In the genomic region with DNA sequence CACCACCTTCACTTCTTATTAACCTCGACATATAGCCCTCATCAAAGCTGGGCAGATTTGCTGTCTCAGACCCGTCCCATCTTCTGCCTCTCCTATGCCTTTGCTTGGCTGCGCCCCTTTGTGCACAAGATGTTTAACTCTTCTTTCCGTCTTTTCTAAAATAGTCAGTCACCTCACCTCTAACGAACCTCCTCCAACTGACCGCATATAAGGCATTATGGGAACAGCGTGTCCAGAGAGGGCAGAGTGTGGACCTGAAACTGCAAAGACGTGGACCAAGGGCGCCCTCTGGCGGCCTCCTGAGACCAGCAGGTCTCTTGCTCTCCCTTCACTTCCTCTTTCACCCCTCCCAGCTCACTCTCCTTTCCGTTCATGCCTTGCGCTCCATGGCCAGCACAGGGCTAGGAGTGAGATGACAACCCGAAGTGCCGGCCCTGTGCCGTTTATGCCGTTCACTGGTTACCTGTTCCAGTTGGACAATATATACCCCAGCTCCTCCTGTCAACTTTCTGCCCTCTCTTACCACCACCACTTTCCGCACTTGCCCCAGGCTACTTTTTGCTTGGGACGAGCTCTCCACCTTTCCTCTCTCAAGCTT, we compare ENCODE assay signal across 1 cellular context.
TF ChIP-seq lines count a peak whose summit lies in the region.

No MANE protein-coding gene starts in this region.

TF ChIP-seq in HepG2, 621 proteins besides CTCF, POLR2A, EP300 and RAD21 (continued from another document and continues in another):
- TF ChIP-seq, protein P1, sequence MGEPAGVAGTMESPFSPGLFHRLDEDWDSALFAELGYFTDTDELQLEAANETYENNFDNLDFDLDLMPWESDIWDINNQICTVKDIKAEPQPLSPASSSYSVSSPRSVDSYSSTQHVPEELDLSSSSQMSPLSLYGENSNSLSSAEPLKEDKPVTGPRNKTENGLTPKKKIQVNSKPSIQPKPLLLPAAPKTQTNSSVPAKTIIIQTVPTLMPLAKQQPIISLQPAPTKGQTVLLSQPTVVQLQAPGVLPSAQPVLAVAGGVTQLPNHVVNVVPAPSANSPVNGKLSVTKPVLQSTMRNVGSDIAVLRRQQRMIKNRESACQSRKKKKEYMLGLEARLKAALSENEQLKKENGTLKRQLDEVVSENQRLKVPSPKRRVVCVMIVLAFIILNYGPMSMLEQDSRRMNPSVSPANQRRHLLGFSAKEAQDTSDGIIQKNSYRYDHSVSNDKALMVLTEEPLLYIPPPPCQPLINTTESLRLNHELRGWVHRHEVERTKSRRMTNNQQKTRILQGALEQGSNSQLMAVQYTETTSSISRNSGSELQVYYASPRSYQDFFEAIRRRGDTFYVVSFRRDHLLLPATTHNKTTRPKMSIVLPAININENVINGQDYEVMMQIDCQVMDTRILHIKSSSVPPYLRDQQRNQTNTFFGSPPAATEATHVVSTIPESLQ (CRISPR knock-in tag; conservative IDR thresholded peaks at IDR 0.05): no peak
- TF ChIP-seq NFIC (IDR thresholded peaks at IDR 0.05; ENCODE audit: low read length): no peak
- TF ChIP-seq ZNF768 (CRISPR knock-in tag; IDR thresholded peaks at IDR 0.05): peak; percentile 68
- peak; percentile 74 for TF ChIP-seq GATAD1 (CRISPR knock-in tag; IDR thresholded peaks at IDR 0.05)
- no peak for TF ChIP-seq ZFP36L1 (CRISPR knock-in tag; IDR thresholded peaks at IDR 0.05)
- TF ChIP-seq, protein P2, sequence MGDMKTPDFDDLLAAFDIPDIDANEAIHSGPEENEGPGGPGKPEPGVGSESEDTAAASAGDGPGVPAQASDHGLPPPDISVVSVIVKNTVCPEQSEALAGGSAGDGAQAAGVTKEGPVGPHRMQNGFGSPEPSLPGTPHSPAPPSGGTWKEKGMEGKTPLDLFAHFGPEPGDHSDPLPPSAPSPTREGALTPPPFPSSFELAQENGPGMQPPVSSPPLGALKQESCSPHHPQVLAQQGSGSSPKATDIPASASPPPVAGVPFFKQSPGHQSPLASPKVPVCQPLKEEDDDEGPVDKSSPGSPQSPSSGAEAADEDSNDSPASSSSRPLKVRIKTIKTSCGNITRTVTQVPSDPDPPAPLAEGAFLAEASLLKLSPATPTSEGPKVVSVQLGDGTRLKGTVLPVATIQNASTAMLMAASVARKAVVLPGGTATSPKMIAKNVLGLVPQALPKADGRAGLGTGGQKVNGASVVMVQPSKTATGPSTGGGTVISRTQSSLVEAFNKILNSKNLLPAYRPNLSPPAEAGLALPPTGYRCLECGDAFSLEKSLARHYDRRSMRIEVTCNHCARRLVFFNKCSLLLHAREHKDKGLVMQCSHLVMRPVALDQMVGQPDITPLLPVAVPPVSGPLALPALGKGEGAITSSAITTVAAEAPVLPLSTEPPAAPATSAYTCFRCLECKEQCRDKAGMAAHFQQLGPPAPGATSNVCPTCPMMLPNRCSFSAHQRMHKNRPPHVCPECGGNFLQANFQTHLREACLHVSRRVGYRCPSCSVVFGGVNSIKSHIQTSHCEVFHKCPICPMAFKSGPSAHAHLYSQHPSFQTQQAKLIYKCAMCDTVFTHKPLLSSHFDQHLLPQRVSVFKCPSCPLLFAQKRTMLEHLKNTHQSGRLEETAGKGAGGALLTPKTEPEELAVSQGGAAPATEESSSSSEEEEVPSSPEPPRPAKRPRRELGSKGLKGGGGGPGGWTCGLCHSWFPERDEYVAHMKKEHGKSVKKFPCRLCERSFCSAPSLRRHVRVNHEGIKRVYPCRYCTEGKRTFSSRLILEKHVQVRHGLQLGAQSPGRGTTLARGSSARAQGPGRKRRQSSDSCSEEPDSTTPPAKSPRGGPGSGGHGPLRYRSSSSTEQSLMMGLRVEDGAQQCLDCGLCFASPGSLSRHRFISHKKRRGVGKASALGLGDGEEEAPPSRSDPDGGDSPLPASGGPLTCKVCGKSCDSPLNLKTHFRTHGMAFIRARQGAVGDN (CRISPR knock-in tag; IDR thresholded peaks at IDR 0.05): peak; percentile 78
- TF ChIP-seq ZNF501 (CRISPR knock-in tag; IDR thresholded peaks at IDR 0.05): peak; percentile 65; the same call in 1 of the 2 replicates
- peak; percentile 59; the same call in 1 of the 2 replicates for TF ChIP-seq ZNF792 (CRISPR knock-in tag; IDR thresholded peaks at IDR 0.05)
- no peak for TF ChIP-seq SNAPC2 (CRISPR knock-in tag; IDR thresholded peaks at IDR 0.05)
- no peak for TF ChIP-seq ZNF326 (CRISPR knock-in tag; IDR thresholded peaks at IDR 0.05; ENCODE audit: borderline replicate concordance)
- TF ChIP-seq, protein P3, sequence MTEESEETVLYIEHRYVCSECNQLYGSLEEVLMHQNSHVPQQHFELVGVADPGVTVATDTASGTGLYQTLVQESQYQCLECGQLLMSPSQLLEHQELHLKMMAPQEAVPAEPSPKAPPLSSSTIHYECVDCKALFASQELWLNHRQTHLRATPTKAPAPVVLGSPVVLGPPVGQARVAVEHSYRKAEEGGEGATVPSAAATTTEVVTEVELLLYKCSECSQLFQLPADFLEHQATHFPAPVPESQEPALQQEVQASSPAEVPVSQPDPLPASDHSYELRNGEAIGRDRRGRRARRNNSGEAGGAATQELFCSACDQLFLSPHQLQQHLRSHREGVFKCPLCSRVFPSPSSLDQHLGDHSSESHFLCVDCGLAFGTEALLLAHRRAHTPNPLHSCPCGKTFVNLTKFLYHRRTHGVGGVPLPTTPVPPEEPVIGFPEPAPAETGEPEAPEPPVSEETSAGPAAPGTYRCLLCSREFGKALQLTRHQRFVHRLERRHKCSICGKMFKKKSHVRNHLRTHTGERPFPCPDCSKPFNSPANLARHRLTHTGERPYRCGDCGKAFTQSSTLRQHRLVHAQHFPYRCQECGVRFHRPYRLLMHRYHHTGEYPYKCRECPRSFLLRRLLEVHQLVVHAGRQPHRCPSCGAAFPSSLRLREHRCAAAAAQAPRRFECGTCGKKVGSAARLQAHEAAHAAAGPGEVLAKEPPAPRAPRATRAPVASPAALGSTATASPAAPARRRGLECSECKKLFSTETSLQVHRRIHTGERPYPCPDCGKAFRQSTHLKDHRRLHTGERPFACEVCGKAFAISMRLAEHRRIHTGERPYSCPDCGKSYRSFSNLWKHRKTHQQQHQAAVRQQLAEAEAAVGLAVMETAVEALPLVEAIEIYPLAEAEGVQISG (CRISPR knock-in tag; IDR thresholded peaks at IDR 0.05): peak; percentile 81
- TF ChIP-seq, protein P4, sequence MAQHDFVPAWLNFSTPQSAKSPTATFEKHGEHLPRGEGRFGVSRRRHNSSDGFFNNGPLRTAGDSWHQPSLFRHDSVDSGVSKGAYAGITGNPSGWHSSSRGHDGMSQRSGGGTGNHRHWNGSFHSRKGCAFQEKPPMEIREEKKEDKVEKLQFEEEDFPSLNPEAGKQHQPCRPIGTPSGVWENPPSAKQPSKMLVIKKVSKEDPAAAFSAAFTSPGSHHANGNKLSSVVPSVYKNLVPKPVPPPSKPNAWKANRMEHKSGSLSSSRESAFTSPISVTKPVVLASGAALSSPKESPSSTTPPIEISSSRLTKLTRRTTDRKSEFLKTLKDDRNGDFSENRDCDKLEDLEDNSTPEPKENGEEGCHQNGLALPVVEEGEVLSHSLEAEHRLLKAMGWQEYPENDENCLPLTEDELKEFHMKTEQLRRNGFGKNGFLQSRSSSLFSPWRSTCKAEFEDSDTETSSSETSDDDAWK (CRISPR knock-in tag; IDR thresholded peaks at IDR 0.05): no peak
- no peak for TF ChIP-seq ETV6 (CRISPR knock-in tag; conservative IDR thresholded peaks at IDR 0.05)
- TF ChIP-seq, protein P5, sequence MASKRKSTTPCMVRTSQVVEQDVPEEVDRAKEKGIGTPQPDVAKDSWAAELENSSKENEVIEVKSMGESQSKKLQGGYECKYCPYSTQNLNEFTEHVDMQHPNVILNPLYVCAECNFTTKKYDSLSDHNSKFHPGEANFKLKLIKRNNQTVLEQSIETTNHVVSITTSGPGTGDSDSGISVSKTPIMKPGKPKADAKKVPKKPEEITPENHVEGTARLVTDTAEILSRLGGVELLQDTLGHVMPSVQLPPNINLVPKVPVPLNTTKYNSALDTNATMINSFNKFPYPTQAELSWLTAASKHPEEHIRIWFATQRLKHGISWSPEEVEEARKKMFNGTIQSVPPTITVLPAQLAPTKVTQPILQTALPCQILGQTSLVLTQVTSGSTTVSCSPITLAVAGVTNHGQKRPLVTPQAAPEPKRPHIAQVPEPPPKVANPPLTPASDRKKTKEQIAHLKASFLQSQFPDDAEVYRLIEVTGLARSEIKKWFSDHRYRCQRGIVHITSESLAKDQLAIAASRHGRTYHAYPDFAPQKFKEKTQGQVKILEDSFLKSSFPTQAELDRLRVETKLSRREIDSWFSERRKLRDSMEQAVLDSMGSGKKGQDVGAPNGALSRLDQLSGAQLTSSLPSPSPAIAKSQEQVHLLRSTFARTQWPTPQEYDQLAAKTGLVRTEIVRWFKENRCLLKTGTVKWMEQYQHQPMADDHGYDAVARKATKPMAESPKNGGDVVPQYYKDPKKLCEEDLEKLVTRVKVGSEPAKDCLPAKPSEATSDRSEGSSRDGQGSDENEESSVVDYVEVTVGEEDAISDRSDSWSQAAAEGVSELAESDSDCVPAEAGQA (IDR thresholded peaks at IDR 0.05; ENCODE audit: low read depth): no peak
- TF ChIP-seq, protein P5 (CRISPR knock-in tag; IDR thresholded peaks at IDR 0.05; ENCODE audit: borderline replicate concordance): no peak
- TF ChIP-seq MED1 (CRISPR knock-in tag; IDR thresholded peaks at IDR 0.05): peak; percentile 45
- TF ChIP-seq MYNN (CRISPR knock-in tag; IDR thresholded peaks at IDR 0.05; ENCODE audit: low read depth): no peak
- TF ChIP-seq NFKBIZ (CRISPR knock-in tag; IDR thresholded peaks at IDR 0.05): no peak
- TF ChIP-seq, protein P6, sequence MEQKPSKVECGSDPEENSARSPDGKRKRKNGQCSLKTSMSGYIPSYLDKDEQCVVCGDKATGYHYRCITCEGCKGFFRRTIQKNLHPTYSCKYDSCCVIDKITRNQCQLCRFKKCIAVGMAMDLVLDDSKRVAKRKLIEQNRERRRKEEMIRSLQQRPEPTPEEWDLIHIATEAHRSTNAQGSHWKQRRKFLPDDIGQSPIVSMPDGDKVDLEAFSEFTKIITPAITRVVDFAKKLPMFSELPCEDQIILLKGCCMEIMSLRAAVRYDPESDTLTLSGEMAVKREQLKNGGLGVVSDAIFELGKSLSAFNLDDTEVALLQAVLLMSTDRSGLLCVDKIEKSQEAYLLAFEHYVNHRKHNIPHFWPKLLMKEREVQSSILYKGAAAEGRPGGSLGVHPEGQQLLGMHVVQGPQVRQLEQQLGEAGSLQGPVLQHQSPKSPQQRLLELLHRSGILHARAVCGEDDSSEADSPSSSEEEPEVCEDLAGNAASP (CRISPR knock-in tag; IDR thresholded peaks at IDR 0.05; ENCODE audit: borderline replicate concordance): peak; percentile 20; the same call in 1 of the 2 replicates
- peak; percentile 89 for TF ChIP-seq ZSCAN22 (CRISPR knock-in tag; IDR thresholded peaks at IDR 0.05)
- TF ChIP-seq, protein P7, sequence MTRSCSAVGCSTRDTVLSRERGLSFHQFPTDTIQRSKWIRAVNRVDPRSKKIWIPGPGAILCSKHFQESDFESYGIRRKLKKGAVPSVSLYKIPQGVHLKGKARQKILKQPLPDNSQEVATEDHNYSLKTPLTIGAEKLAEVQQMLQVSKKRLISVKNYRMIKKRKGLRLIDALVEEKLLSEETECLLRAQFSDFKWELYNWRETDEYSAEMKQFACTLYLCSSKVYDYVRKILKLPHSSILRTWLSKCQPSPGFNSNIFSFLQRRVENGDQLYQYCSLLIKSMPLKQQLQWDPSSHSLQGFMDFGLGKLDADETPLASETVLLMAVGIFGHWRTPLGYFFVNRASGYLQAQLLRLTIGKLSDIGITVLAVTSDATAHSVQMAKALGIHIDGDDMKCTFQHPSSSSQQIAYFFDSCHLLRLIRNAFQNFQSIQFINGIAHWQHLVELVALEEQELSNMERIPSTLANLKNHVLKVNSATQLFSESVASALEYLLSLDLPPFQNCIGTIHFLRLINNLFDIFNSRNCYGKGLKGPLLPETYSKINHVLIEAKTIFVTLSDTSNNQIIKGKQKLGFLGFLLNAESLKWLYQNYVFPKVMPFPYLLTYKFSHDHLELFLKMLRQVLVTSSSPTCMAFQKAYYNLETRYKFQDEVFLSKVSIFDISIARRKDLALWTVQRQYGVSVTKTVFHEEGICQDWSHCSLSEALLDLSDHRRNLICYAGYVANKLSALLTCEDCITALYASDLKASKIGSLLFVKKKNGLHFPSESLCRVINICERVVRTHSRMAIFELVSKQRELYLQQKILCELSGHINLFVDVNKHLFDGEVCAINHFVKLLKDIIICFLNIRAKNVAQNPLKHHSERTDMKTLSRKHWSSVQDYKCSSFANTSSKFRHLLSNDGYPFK (CRISPR knock-in tag; IDR thresholded peaks at IDR 0.05; ENCODE audit: borderline replicate concordance): 0 out of 2 replicates have a peak, but pooled peaks have one; percentile 18
- TF ChIP-seq JUND (CRISPR knock-in tag; IDR thresholded peaks at IDR 0.05): no peak
- TF ChIP-seq ZKSCAN1 (IDR thresholded peaks at IDR 0.05; ENCODE audit: low read length): no peak
- TF ChIP-seq, protein P8, sequence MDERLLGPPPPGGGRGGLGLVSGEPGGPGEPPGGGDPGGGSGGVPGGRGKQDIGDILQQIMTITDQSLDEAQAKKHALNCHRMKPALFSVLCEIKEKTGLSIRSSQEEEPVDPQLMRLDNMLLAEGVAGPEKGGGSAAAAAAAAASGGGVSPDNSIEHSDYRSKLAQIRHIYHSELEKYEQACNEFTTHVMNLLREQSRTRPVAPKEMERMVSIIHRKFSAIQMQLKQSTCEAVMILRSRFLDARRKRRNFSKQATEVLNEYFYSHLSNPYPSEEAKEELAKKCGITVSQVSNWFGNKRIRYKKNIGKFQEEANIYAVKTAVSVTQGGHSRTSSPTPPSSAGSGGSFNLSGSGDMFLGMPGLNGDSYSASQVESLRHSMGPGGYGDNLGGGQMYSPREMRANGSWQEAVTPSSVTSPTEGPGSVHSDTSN (CRISPR knock-in tag; IDR thresholded peaks at IDR 0.05): no peak
- TF ChIP-seq GATAD2A (CRISPR knock-in tag; IDR thresholded peaks at IDR 0.05): peak; percentile 52; the same call in 1 of the 2 replicates
- 0 out of 2 replicates have a peak, but pooled peaks have one; percentile 61 for TF ChIP-seq ELF4 (CRISPR knock-in tag; IDR thresholded peaks at IDR 0.05; ENCODE audit: borderline replicate concordance)
- TF ChIP-seq NBN (conservative IDR thresholded peaks at IDR 0.05): no peak
- TF ChIP-seq CBX5 (CRISPR knock-in tag; IDR thresholded peaks at IDR 0.05; ENCODE audit: borderline replicate concordance): peak; percentile 73; the same call in 1 of the 2 replicates
- TF ChIP-seq CAMTA2 (CRISPR knock-in tag; IDR thresholded peaks at IDR 0.05; ENCODE audit: borderline replicate concordance): no peak
- no peak for TF ChIP-seq NPAS2 (CRISPR knock-in tag; IDR thresholded peaks at IDR 0.05; ENCODE audit: borderline replicate concordance)
